ENCODE assay signal across 2 cellular contexts in genomic region chr2:78999410-78999809, GRCh38.
TF ChIP-seq lines count a peak whose summit lies in the region.

No MANE protein-coding gene starts in this region.

TF ChIP-seq in GM12878, 131 proteins besides CTCF, POLR2A, EP300 and RAD21:
- TF ChIP-seq ZNF384 (IDR thresholded peaks at IDR 0.05; ENCODE audit: borderline replicate concordance, low read depth, low read length) = peak; percentile 84
- peak; percentile 10; the same call in 1 of the 2 replicates for TF ChIP-seq SMC3 (IDR thresholded peaks at IDR 0.05; ENCODE audit: borderline replicate concordance, low read length)
- TF ChIP-seq NBN (IDR thresholded peaks at IDR 0.05) = no peak

TF ChIP-seq in neural cell, 6 proteins besides CTCF, POLR2A, EP300 and RAD21:
- TF ChIP-seq POLR2AphosphoS5 (IDR thresholded peaks at IDR 0.05) (no peak), REST (IDR thresholded peaks at IDR 0.05; ENCODE audit: borderline replicate concordance) (no peak), SMC3 (conservative IDR thresholded peaks at IDR 0.05; ENCODE audit: poor library complexity) (peak; percentile 82), EZH2 (IDR thresholded peaks at IDR 0.05; ENCODE audit: borderline replicate concordance, insufficient read depth, low read length, poor library complexity, severe bottlenecking) (no peak), TAF1 (IDR thresholded peaks at IDR 0.05; ENCODE audit: low read depth) (no peak), MXI1 (conservative IDR thresholded peaks at IDR 0.05; ENCODE audit: poor library complexity, severe bottlenecking) (no peak)
TF ChIP-seq in neural cell: peak in this region for 1.
